8 cellular contexts compared by ENCODE assay signal in genomic region chr17:13114601-13115024, GRCh38.
A peak's percentile ranks its signal among the peaks of the same experiment; 100 is the strongest.
DNase-seq lines count a peak whose midpoint lies in the region; ATAC-seq and TF ChIP-seq lines count a peak whose summit lies in the region.

No MANE protein-coding gene starts in this region.

- DNase-seq in Ammon's horn (ENCODE audit: low spot score): peak; percentile 27
- peak; percentile 52 for DNase-seq in NCI-H460 (ENCODE audit: extremely low read depth, low read depth)
- DNase-seq in MCF 10A (ENCODE audit: unreplicated experiment): peak; percentile 55
- DNase-seq in left lobe of liver (ENCODE audit: low spot score): no peak

- intact Hi-C loops in MCF 10A (cut with micrococcal nuclease): loop anchor here (1.0 to 10.0 kb wide), 4 partner anchors 116 to 1190 kb away; partner anchors contain the start of gene HS3ST3B1

- H3K4me1 Mint-ChIP-seq in MCF 10A (ENCODE audit: insufficient read depth, unreplicated experiment): no peaks in the 10 kb centered on the region

- CTCF ChIA-PET in MCF 10A (lab: Yijun Ruan, JAX): interaction anchor here (0.6 to 3.0 kb wide), 23 partner anchors 9 to 1724 kb away, joined by 3 to 10 read pairs (median 3); no protein-coding TSS in a partner anchor

- no peak overlapping the region for H3K4me3 Mint-ChIP-seq in MCF 10A (ENCODE audit: unreplicated experiment)

- TF ChIP-seq CTCF in MCF 10A (IDR thresholded peaks at IDR 0.05; ENCODE audit: unreplicated experiment): peak; percentile 80

- H3K27ac Mint-ChIP-seq in MCF 10A (ENCODE audit: low read depth, unreplicated experiment): no peak overlapping the region

- peak; percentile 63 for ATAC-seq in GM18868 (IDR thresholded peaks at IDR 0.05; ENCODE audit: unreplicated experiment)
- peak; percentile 62 for ATAC-seq in left lobe of liver
- ATAC-seq in GM19455 (IDR thresholded peaks at IDR 0.05; ENCODE audit: unreplicated experiment): no peak
- no peak for ATAC-seq in GM21526 (IDR thresholded peaks at IDR 0.05; ENCODE audit: low FRiP score, unreplicated experiment)
- no peak for ATAC-seq in GM19467 (IDR thresholded peaks at IDR 0.05; ENCODE audit: unreplicated experiment)

- BruUV-seq in MCF 10A (replicated peaks; lab: Mats Ljungman, UMichigan): no TSS peak

- no peaks in the 10 kb centered on the region for H3K9me3 Mint-ChIP-seq in MCF 10A (ENCODE audit: unreplicated experiment)

- peaks cover 64% of the 10 kb centered on the region for H3K27me3 Mint-ChIP-seq in MCF 10A (ENCODE audit: insufficient read depth, unreplicated experiment)

- POLR2A ChIA-PET in MCF 10A (lab: Yijun Ruan, JAX): interaction anchor here (1.0 kb wide), 1 partner anchor 9 kb away, joined by 3 read pairs; no protein-coding TSS in a partner anchor

- no peaks in the 10 kb centered on the region for H3K36me3 Mint-ChIP-seq in MCF 10A (ENCODE audit: insufficient read depth, unreplicated experiment)

Comparison
In these comparisons a context has a peak if more than half of its experiments do, and no peak if none do; other contexts are left out.
1. ATAC-seq: peak in GM18868 (single experiment) and left lobe of liver (single experiment); none in GM19455 (single experiment), GM21526 (single experiment) and GM19467 (single experiment).